1 cellular context compared by ENCODE assay signal in the genomic region with DNA sequence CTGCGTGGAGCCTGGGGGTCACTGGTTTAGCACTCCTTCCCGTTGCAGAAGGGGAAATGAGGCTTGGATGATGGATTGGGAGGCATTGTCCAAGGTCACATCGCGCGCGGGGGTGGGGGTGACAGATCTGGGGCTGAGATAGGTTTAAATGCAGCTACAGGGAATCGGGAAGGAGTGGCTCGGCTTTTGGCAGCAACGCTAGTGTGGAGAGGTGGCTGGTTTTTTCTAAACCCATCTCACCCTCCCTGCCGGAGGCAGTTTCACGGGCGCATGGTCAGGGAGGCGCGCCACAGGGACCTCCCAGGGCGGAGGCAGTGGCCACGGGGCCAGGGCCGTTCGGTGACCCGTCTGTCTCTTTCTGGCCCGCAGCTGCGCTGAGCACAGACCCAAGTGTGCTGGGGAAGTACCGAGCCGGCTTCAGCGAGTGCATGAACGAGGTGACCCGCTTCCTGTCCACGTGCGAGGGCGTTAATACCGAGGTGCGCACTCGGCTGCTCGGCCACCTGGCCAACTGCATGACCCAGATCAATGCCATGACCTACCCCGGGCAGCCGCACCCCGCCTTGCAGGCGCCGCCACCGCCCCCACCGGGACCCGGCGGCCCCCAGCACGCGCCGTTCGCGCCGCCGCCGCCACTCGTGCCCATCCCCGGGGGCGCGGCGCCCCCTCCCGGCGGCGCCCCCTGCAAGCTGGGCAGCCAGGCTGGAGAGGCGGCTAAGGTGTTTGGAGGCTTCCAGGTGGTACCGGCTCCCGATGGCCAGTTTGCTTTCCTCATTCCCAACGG.
TF ChIP-seq lines count a peak whose summit lies in the region.

No MANE protein-coding gene starts in this region.

TF ChIP-seq in K562, 482 proteins besides CTCF, POLR2A, EP300 and RAD21 (continued from another document):
- TF ChIP-seq, protein P1, sequence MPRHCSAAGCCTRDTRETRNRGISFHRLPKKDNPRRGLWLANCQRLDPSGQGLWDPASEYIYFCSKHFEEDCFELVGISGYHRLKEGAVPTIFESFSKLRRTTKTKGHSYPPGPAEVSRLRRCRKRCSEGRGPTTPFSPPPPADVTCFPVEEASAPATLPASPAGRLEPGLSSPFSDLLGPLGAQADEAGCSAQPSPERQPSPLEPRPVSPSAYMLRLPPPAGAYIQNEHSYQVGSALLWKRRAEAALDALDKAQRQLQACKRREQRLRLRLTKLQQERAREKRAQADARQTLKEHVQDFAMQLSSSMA (CRISPR knock-in tag; IDR thresholded peaks at IDR 0.05): peak; percentile 86; the same call in 1 of the 2 replicates
- no peak for TF ChIP-seq ZNF41 (CRISPR knock-in tag; conservative IDR thresholded peaks at IDR 0.05)
- TF ChIP-seq, protein P2, sequence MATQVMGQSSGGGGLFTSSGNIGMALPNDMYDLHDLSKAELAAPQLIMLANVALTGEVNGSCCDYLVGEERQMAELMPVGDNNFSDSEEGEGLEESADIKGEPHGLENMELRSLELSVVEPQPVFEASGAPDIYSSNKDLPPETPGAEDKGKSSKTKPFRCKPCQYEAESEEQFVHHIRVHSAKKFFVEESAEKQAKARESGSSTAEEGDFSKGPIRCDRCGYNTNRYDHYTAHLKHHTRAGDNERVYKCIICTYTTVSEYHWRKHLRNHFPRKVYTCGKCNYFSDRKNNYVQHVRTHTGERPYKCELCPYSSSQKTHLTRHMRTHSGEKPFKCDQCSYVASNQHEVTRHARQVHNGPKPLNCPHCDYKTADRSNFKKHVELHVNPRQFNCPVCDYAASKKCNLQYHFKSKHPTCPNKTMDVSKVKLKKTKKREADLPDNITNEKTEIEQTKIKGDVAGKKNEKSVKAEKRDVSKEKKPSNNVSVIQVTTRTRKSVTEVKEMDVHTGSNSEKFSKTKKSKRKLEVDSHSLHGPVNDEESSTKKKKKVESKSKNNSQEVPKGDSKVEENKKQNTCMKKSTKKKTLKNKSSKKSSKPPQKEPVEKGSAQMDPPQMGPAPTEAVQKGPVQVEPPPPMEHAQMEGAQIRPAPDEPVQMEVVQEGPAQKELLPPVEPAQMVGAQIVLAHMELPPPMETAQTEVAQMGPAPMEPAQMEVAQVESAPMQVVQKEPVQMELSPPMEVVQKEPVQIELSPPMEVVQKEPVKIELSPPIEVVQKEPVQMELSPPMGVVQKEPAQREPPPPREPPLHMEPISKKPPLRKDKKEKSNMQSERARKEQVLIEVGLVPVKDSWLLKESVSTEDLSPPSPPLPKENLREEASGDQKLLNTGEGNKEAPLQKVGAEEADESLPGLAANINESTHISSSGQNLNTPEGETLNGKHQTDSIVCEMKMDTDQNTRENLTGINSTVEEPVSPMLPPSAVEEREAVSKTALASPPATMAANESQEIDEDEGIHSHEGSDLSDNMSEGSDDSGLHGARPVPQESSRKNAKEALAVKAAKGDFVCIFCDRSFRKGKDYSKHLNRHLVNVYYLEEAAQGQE (CRISPR knock-in tag; IDR thresholded peaks at IDR 0.05; ENCODE audit: low read depth): 0 out of 2 replicates have a peak, but pooled peaks have one; percentile 64
- peak; percentile 45; the same call in 1 of the 2 replicates for TF ChIP-seq ZNF644 (tag; IDR thresholded peaks at IDR 0.05; ENCODE audit: low read depth)
- TF ChIP-seq ZKSCAN8 (CRISPR knock-in tag; IDR thresholded peaks at IDR 0.05): no peak
- TF ChIP-seq ZNF124 (CRISPR knock-in tag; IDR thresholded peaks at IDR 0.05): no peak
- no peak for TF ChIP-seq MTA1 (IDR thresholded peaks at IDR 0.05; ENCODE audit: borderline replicate concordance)
- 0 out of 2 replicates have a peak, but pooled peaks have one; percentile 12 for TF ChIP-seq NR3C1 (CRISPR knock-in tag; IDR thresholded peaks at IDR 0.05)
- 0 out of 2 replicates have a peak, but pooled peaks have one; percentile 19 for TF ChIP-seq TAF7 (tag; IDR thresholded peaks at IDR 0.05)
- peak; percentile 72 for TF ChIP-seq MYC (IDR thresholded peaks at IDR 0.05; ENCODE audit: low read depth, low read length)
- peak; percentile 81 for TF ChIP-seq MYC (CRISPR knock-in tag; IDR thresholded peaks at IDR 0.05; ENCODE audit: borderline replicate concordance, low read depth)
